8 cellular contexts compared by ENCODE assay signal in genomic region chr20:46363874-46364669, GRCh38. TPM values are rescaled to one million over a fixed set of nuclear protein-coding genes. Genes with fewer than 3 reads are reported as not detected.
A peak's percentile ranks its signal among the peaks of the same experiment; 100 is the strongest.
DNase-seq lines count a peak whose midpoint lies in the region; ATAC-seq and TF ChIP-seq lines count a peak whose summit lies in the region.

No MANE protein-coding gene starts in this region.

- ATAC-seq in T-cell (replicated peaks in 1 of 4) = peak; percentile 78 to 81 (median 79)
- ATAC-seq in heart right ventricle = peak; percentile 92 to 98 (median 96)

- H3K36me3 Mint-ChIP-seq in HFFc6 (ENCODE audit: low read depth) = peaks cover 35% of the 10 kb centered on the region
- H3K36me3 Mint-ChIP-seq in T-cell = peaks cover 28% of the 10 kb centered on the region
- H3K36me3 Mint-ChIP-seq in type B pancreatic cell = peaks cover 27% of the 10 kb centered on the region

- H3K36me3 ChIP-seq in heart right ventricle = peaks cover 0 to 53% (median 31%) of the 10 kb centered on the region in 9 donors

- DNase-seq in GM04503 (ENCODE audit: low read depth) (peak; percentile 63), HFFc6 (peak; percentile 81), NCI-H1092 treated with DMSO at 0.1 percent for 48 hours (lab: John Stamatoyannopoulos, UW) (peak; percentile 63), T-cell (peak; percentile 72 to 88 (median 81)), amniotic epithelial cell (ENCODE audit: low read depth) (peak; percentile 85), heart right ventricle (peak; percentile 91), posterior cingulate gyrus (peak; percentile 80 to 98 (median 90)), type B pancreatic cell (ENCODE audit: extremely low spot score, unreplicated experiment) (peak; percentile 93)

- POLR2A ChIA-PET in T-cell (lab: Charles Lee) = interaction anchor here (0.5 to 1.1 kb wide), 7 partner anchors 20 to 246 kb away, joined by 3 to 7 read pairs (median 5); partner anchors contain the start of gene ELMO2 (in 2 of the 2)

- H3K27me3 Mint-ChIP-seq in HFFc6 (ENCODE audit: insufficient read depth) (peaks cover 2% of the 10 kb centered on the region), T-cell (no peaks in the 10 kb centered on the region), type B pancreatic cell (no peaks in the 10 kb centered on the region)

- H3K9me3 ChIP-seq in heart right ventricle = no peaks in the 10 kb centered on the region

- H3K4me3 Mint-ChIP-seq in HFFc6 (peak overlapping the region; percentile 99), T-cell (peak overlapping the region; percentile 86 to 94 (median 92)), type B pancreatic cell (peak overlapping the region; percentile 94)

- H3K27ac ChIP-seq in heart right ventricle = peak overlapping the region; percentile 91 to 100 (median 98)

- no peak for TF ChIP-seq CTCF in HFFc6 (IDR thresholded peaks at IDR 0.05)
- no peak for TF ChIP-seq CTCF in heart right ventricle (IDR thresholded peaks at IDR 0.05)
- TF ChIP-seq CTCF in type B pancreatic cell (conservative IDR thresholded peaks at IDR 0.05) = no peak

- intact Hi-C loops in heart right ventricle (cut with DNase I) = loop anchor here in 3 of 10 donors (1.0 to 5.0 kb wide), 3 partner anchors 38 to 43 kb away; partner anchors contain the start of gene ELMO2 (in 2 of the 3)
- intact Hi-C loops in posterior cingulate gyrus (cut with DNase I) = loop anchor here (2.0 kb wide), 1 partner anchor 43 kb away; the partner anchor contains the start of gene ELMO2

- peak overlapping the region; percentile 95 for H3K27ac Mint-ChIP-seq in HFFc6
- H3K27ac Mint-ChIP-seq in T-cell = peak overlapping the region; percentile 93 to 97
- H3K27ac Mint-ChIP-seq in type B pancreatic cell = peak overlapping the region; percentile 99

- H3K4me1 ChIP-seq in heart right ventricle = peaks cover 10 to 66% (median 42%) of the 10 kb centered on the region in 9 donors

- H3K27me3 ChIP-seq in heart right ventricle = no peaks in the 10 kb centered on the region

- H3K4me3 ChIP-seq in heart right ventricle = peak overlapping the region; percentile 77 to 100 (median 96)

- no peaks in the 10 kb centered on the region for H3K9me3 Mint-ChIP-seq in HFFc6
- no peaks in the 10 kb centered on the region for H3K9me3 Mint-ChIP-seq in T-cell
- no peaks in the 10 kb centered on the region for H3K9me3 Mint-ChIP-seq in type B pancreatic cell

- CTCF ChIA-PET in T-cell (lab: Charles Lee) = interaction anchor here in 1 of 2 donors (0.9 to 3.2 kb wide), 2 partner anchors 43 to 341 kb away, joined by 3 to 21 read pairs; partner anchors contain the start of gene ELMO2

- WGBS in heart right ventricle, 2 donors = 0 to 1% methylated on average over 64 of the region's 64 CpGs

- H3K4me1 Mint-ChIP-seq in HFFc6 (ENCODE audit: low read depth) (peaks cover 53% of the 10 kb centered on the region), T-cell (peaks cover 72 to 85% (median 83%) of the 10 kb centered on the region in 3 donors), type B pancreatic cell (ENCODE audit: unreplicated experiment) (peaks cover 31% of the 10 kb centered on the region)

RNA-seq across cellular contexts. Expression of gene ELMO2, which starts 42.3 kb away (rescaled TPM):
- total RNA-seq in HFFc6 (2021; fragmentation: NEBNext Ultra II Directional; extraction: Animal tissue kit (Norgen Biotek cat#: 25700)) = 10 to 100 TPM; 39.3 to 48.0 (median 44.3) TPM
- 10 to 100 TPM; 48.8 to 86.6 (median 54.2) TPM for total RNA-seq in T-cell
- 10 to 100 TPM; 23.6 to 46.0 (median 28.9) TPM for total RNA-seq in heart right ventricle
- polyA plus RNA-seq in heart right ventricle = 10 to 100 TPM; 17.2 to 20.2 TPM
- total RNA-seq in type B pancreatic cell (ENCODE audit: low replicate concordance) = 35.1 and 49.1 TPM in 2 replicates

RNA-seq across cellular contexts. Expression of gene CDH22, which starts 55.8 kb away (rescaled TPM):
- not detected for total RNA-seq in HFFc6 (2021; fragmentation: NEBNext Ultra II Directional; extraction: Animal tissue kit (Norgen Biotek cat#: 25700))
- total RNA-seq in T-cell (not detected), heart right ventricle (10 to 100 TPM in 1 of 10 donors, 1 to 10 TPM in 2, under 1 TPM in 7; 0.16 to 11.0 (median 0.64) TPM), type B pancreatic cell (ENCODE audit: low replicate concordance) (1.3 and 1.8 TPM in 2 replicates)
- 1 to 10 TPM in 1 of 2 donors, under 1 TPM in 1; 0.04 to 1.0 TPM for polyA plus RNA-seq in heart right ventricle

Comparison
In these comparisons a context has a peak if more than half of its experiments do, and no peak if none do; other contexts are left out.
1. Peak in every context shown above with its lines: DNase-seq, ATAC-seq, H3K4me3 ChIP-seq and H3K27ac ChIP-seq.